Comparison of ENCODE assay signal across 27 cellular contexts in the genomic region with DNA sequence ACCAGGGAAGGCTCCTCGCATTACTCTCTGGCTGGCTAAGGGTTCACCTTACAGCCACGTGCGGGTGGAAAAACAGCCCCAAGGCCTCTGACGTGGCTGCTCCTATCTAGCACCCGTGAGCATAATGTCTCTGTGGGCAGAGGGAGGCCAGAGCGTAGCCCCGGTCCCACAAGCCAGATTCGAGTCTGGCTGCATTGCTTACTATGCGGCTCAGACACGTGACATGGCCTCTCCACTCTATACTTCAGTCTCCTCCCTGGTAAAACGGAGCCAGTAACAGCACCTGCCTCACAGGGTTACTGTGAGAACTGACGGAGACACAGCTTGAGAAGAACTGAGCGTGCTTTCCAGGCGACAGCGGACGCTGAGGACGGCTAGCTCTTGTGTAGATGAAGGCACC.
"Had no signal": no experiment of that assay in that cellular context is flagged by ENCODE, and none has a peak within 500 bp of the region (broad histone marks: within the 10 kb centered on the region; RNA-seq: fewer than 3 reads in every experiment).

No MANE protein-coding gene starts in this region.

- DNase-seq: activated CD4-positive, alpha-beta memory T cell treated with anti-CD3 and anti-CD28 coated beads for 36 hours; activated CD4-positive, alpha-beta T cell treated with anti-CD3 and anti-CD28 coated beads, Interleukin-2, amount 10 ng/mL, durations not matched to agents 7 days and 5 days; activated CD4-positive, CD25-positive, alpha-beta regulatory T cell; activated CD8-positive, alpha-beta memory T cell treated with anti-CD3 and anti-CD28 coated beads for 24 hours; activated effector memory CD4-positive, alpha-beta T cell treated with anti-CD3 and anti-CD28 coated beads, Interleukin-2, amount 50 U/mL, for 16 hours; activated naive CD4-positive, alpha-beta T cell treated with Interleukin-2 at 50 U/mL for 16 hours; activated naive CD8-positive, alpha-beta T cell treated with anti-CD3 and anti-CD28 coated beads, Interleukin-2, amount 50 U/mL, for 24 hours; activated T-cell treated with anti-CD3 and anti-CD28 coated beads, Interleukin-2, amount 50 U/mL, for 4 hours; amniotic stem cell; body of pancreas; MG63; MV-4-11; NCI-H1092 treated with DMSO at 0.1 percent for 48 hours; NCI-H1417 treated with DMSO at 0.1 percent for 48 hours; NCI-H1694; NCI-H2029; NCI-H2107; NCI-H2171 treated with DMSO at 0.1 percent for 48 hours; NCI-H345; NCI-H510A; NCI-H526 treated with DMSO at 0.1 percent for 48 hours; NCI-H82; SJCRH30; SK-N-SH; T-helper 1 cell had no signal

- H3K27me3 ChIP-seq: ascending aorta, body of pancreas, MG63, SJCRH30 had no signal

- H3K4me3 ChIP-seq: ascending aorta, body of pancreas, MG63, SJCRH30 had no signal

- H3K36me3 ChIP-seq: SJCRH30 had no signal

- ATAC-seq: activated naive CD4-positive, alpha-beta T cell treated with anti-CD3 and anti-CD28 coated beads, Interleukin-2, amount 50 U/mL, for 72 hours; activated naive CD8-positive, alpha-beta T cell treated with anti-CD3 and anti-CD28 coated beads, Interleukin-2, amount 50 U/mL, for 24 hours; activated T-cell treated with anti-CD3 and anti-CD28 coated beads, Interleukin-2, amount 50 U/mL, for 4 hours; body of pancreas had no signal
